In genomic region chr7:28502408-28502807, GRCh38 we compare ENCODE assay signal across 1 cellular context.
TF ChIP-seq lines count a peak whose summit lies in the region.

No MANE protein-coding gene starts in this region.

TF ChIP-seq in GM12878, 131 proteins besides CTCF, POLR2A, EP300 and RAD21 (continued from another document and continues in another):
- TF ChIP-seq USF2 (IDR thresholded peaks at IDR 0.05; ENCODE audit: borderline replicate concordance, low read depth, low read length): no peak
- TF ChIP-seq MTA3 (IDR thresholded peaks at IDR 0.05; ENCODE audit: borderline replicate concordance, low read length): no peak
- no peak for TF ChIP-seq WRNIP1 (IDR thresholded peaks at IDR 0.05; ENCODE audit: borderline replicate concordance, low read depth, low read length)
- no peak for TF ChIP-seq ZNF592 (IDR thresholded peaks at IDR 0.05)
- no peak for TF ChIP-seq CBFB (IDR thresholded peaks at IDR 0.05; ENCODE audit: low read depth)
- no peak for TF ChIP-seq RBBP5 (conservative IDR thresholded peaks at IDR 0.05)
- no peak for TF ChIP-seq ZBED1 (IDR thresholded peaks at IDR 0.05; ENCODE audit: borderline replicate concordance)
- no peak for TF ChIP-seq MLLT1 (IDR thresholded peaks at IDR 0.05)
- peak; percentile 41 for TF ChIP-seq SKIL (IDR thresholded peaks at IDR 0.05; ENCODE audit: low read depth, poor library complexity, severe bottlenecking)
- no peak for TF ChIP-seq CREB1 (IDR thresholded peaks at IDR 0.05; ENCODE audit: low read depth)
- no peak for TF ChIP-seq SMAD5 (IDR thresholded peaks at IDR 0.05; ENCODE audit: low read depth)
- TF ChIP-seq RELB (IDR thresholded peaks at IDR 0.05; ENCODE audit: low read depth): peak; percentile 54; the same call in 1 of the 2 replicates
- TF ChIP-seq MEF2A (IDR thresholded peaks at IDR 0.05; ENCODE audit: insufficient read depth, low read depth, low read length): 0 out of 2 replicates have a peak, but pooled peaks have one; percentile 22
- TF ChIP-seq CEBPB (IDR thresholded peaks at IDR 0.05; ENCODE audit: borderline replicate concordance in 1 of 2, low read depth in 2 of 2, low read length in 2 of 2): no peak
- no peak for TF ChIP-seq NR2C2 (IDR thresholded peaks at IDR 0.05; ENCODE audit: borderline replicate concordance, control insufficient read depth, insufficient read length, low read depth)
- no peak for TF ChIP-seq HDAC6 (IDR thresholded peaks at IDR 0.05; ENCODE audit: unreplicated experiment)
- no peak for TF ChIP-seq IRF3 (IDR thresholded peaks at IDR 0.05)
- TF ChIP-seq FOXK2 (IDR thresholded peaks at IDR 0.05): no peak
- TF ChIP-seq BCL11A (IDR thresholded peaks at IDR 0.05; ENCODE audit: low read depth, low read length): peak; percentile 57; the same call in 1 of the 2 replicates
- TF ChIP-seq YY1 (IDR thresholded peaks at IDR 0.05; ENCODE audit: low read depth, low read length): no peak
- no peak for TF ChIP-seq NFXL1 (IDR thresholded peaks at IDR 0.05; ENCODE audit: borderline replicate concordance)
- 0 out of 2 replicates have a peak, but pooled peaks have one; percentile 28 for TF ChIP-seq RAD51 (IDR thresholded peaks at IDR 0.05)
- no peak for TF ChIP-seq SIN3A (IDR thresholded peaks at IDR 0.05; ENCODE audit: low read depth, low read length)
- no peak for TF ChIP-seq SREBF2 (IDR thresholded peaks at IDR 0.05; ENCODE audit: low read length)
- no peak for TF ChIP-seq HDGF (IDR thresholded peaks at IDR 0.05)
- TF ChIP-seq KLF5 (IDR thresholded peaks at IDR 0.05; ENCODE audit: partially characterized antibody): no peak
- no peak for TF ChIP-seq NRF1 (conservative IDR thresholded peaks at IDR 0.05; ENCODE audit: low read depth, low read length)
- TF ChIP-seq NFIC (IDR thresholded peaks at IDR 0.05; ENCODE audit: low read depth, low read length): peak; percentile 44; the same call in 1 of the 2 replicates
- no peak for TF ChIP-seq E2F8 (IDR thresholded peaks at IDR 0.05; ENCODE audit: low read depth, partially characterized antibody)
- no peak for TF ChIP-seq CUX1 (IDR thresholded peaks at IDR 0.05; ENCODE audit: insufficient replicate concordance, low read depth, low read length)
- TF ChIP-seq IRF4 (IDR thresholded peaks at IDR 0.05; ENCODE audit: low read depth, low read length): no peak
- no peak for TF ChIP-seq EGR1 (IDR thresholded peaks at IDR 0.05; ENCODE audit: borderline replicate concordance in 1 of 2, low read depth in 2 of 2, low read length in 2 of 2)
- TF ChIP-seq SMAD1 (IDR thresholded peaks at IDR 0.05; ENCODE audit: low read depth, partially characterized antibody): no peak
- TF ChIP-seq BHLHE40 (IDR thresholded peaks at IDR 0.05; ENCODE audit: borderline replicate concordance in 1 of 2, low read depth in 2 of 2, low read length in 1 of 2): no peak
- no peak for TF ChIP-seq ZNF207 (IDR thresholded peaks at IDR 0.05; ENCODE audit: borderline replicate concordance)
- no peak for TF ChIP-seq SUPT20H (IDR thresholded peaks at IDR 0.05; ENCODE audit: borderline replicate concordance, control insufficient read depth, low read depth, low read length)
- TF ChIP-seq NKRF (conservative IDR thresholded peaks at IDR 0.05): no peak
